Comparison of ENCODE assay signal across 10 cellular contexts in the genomic region with DNA sequence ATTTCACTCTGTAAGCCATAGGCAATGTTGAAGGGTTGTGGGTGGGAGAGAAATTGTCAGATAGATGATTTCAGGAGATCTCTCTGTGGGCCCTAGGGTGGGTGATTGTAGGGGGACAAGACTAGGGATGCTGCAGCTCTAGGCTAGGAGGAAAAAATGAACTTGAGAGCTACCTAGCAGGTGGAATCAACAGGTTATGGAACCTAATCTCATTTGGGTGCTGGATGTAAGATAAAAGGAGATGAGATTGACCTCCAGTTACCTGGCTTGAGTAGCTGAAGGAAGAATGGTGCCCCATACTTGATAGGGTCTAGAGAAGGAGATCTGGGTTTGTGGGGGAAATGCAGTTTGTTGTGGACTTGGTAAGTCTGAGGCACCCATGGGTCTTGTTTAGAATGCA.
"Had no signal": no experiment of that assay in that cellular context is flagged by ENCODE, and none has a peak within 500 bp of the region (broad histone marks: within the 10 kb centered on the region; RNA-seq: fewer than 3 reads in every experiment).

No MANE protein-coding gene starts in this region.

- H3K4me3 ChIP-seq: GM23338, K562 had no signal

- H3K27ac Mint-ChIP-seq: GM23338, H9, HFFc6 had no signal

- DNase-seq: H9, HCEC 1CT, HFFc6, IMR-90, KG1 had no signal

- FAIRE-seq: H1, H54, HTR-8/SVneo, K562 had no signal

- ATAC-seq: GM23338, K562 had no signal

- H3K4me3 Mint-ChIP-seq: GM23338, H9, HFFc6 had no signal
